8 cellular contexts compared by ENCODE assay signal in genomic region chr10:132574783-132575319, GRCh38. TPM values are rescaled to one million over a fixed set of nuclear protein-coding genes. Genes with fewer than 3 reads are reported as not detected.
DNase-seq lines count a peak whose midpoint lies in the region; ATAC-seq, FAIRE-seq and TF ChIP-seq lines count a peak whose summit lies in the region.

No MANE protein-coding gene starts in this region.

- FAIRE-seq in RCC 7860 (lab: Jason Lieb, UNC): peak; percentile 11

- TF ChIP-seq CTCF in glutamatergic neuron (IDR thresholded peaks at IDR 0.05; ENCODE audit: partially characterized antibody, unreplicated experiment): no peak

- H3K4me1 Mint-ChIP-seq in T-helper 2 cell treated with Interferon-gamma antibody and Interleukin-4, amounts not matched to agents 5 μg/mL and 100 μg/mL, for 36 hours (ENCODE audit: low read depth): peaks cover 14% of the 10 kb centered on the region
- H3K4me1 Mint-ChIP-seq in glutamatergic neuron (ENCODE audit: low read depth, unreplicated experiment): peaks cover 15% of the 10 kb centered on the region
- peaks cover 36% of the 10 kb centered on the region for H3K4me1 Mint-ChIP-seq in stimulated activated effector memory CD8-positive, alpha-beta T cell treated with anti-CD3 and anti-CD28 coated beads, Interleukin-12 subunit alpha, Interleukin-12 subunit beta, amount 100 ng/mL, for 72 hours

- peak overlapping the region; percentile 38 for H3K4me3 Mint-ChIP-seq in T-helper 2 cell treated with Interferon-gamma antibody and Interleukin-4, amounts not matched to agents 5 μg/mL and 100 μg/mL, for 36 hours
- H3K4me3 Mint-ChIP-seq in glutamatergic neuron (ENCODE audit: unreplicated experiment): no peak overlapping the region
- H3K4me3 Mint-ChIP-seq in stimulated activated effector memory CD8-positive, alpha-beta T cell treated with anti-CD3 and anti-CD28 coated beads, Interleukin-12 subunit alpha, Interleukin-12 subunit beta, amount 100 ng/mL, for 72 hours: peak overlapping the region; percentile 37

- H3K9me3 Mint-ChIP-seq in T-helper 2 cell treated with Interferon-gamma antibody and Interleukin-4, amounts not matched to agents 5 μg/mL and 100 μg/mL, for 36 hours: no peaks in the 10 kb centered on the region
- H3K9me3 Mint-ChIP-seq in glutamatergic neuron (ENCODE audit: unreplicated experiment): peaks cover 6% of the 10 kb centered on the region
- H3K9me3 Mint-ChIP-seq in stimulated activated effector memory CD8-positive, alpha-beta T cell treated with anti-CD3 and anti-CD28 coated beads, Interleukin-12 subunit alpha, Interleukin-12 subunit beta, amount 100 ng/mL, for 72 hours: no peaks in the 10 kb centered on the region

- ATAC-seq in stimulated activated effector memory CD8-positive, alpha-beta T cell treated with anti-CD3 and anti-CD28 coated beads, Interleukin-12 subunit alpha, Interleukin-12 subunit beta, amount 100 ng/mL, for 72 hours: no peak
- no peak for ATAC-seq in HG03460 (IDR thresholded peaks at IDR 0.05; ENCODE audit: unreplicated experiment)

- no peak overlapping the region for H3K27ac Mint-ChIP-seq in T-helper 2 cell treated with Interferon-gamma antibody and Interleukin-4, amounts not matched to agents 5 μg/mL and 100 μg/mL, for 36 hours
- no peak overlapping the region for H3K27ac Mint-ChIP-seq in glutamatergic neuron (ENCODE audit: unreplicated experiment)
- peak overlapping the region; percentile 83 for H3K27ac Mint-ChIP-seq in stimulated activated effector memory CD8-positive, alpha-beta T cell treated with anti-CD3 and anti-CD28 coated beads, Interleukin-12 subunit alpha, Interleukin-12 subunit beta, amount 100 ng/mL, for 72 hours

- H3K36me3 Mint-ChIP-seq in T-helper 2 cell treated with Interferon-gamma antibody and Interleukin-4, amounts not matched to agents 5 μg/mL and 100 μg/mL, for 36 hours (ENCODE audit: low read depth): no peaks in the 10 kb centered on the region
- no peaks in the 10 kb centered on the region for H3K36me3 Mint-ChIP-seq in glutamatergic neuron (ENCODE audit: unreplicated experiment)
- H3K36me3 Mint-ChIP-seq in stimulated activated effector memory CD8-positive, alpha-beta T cell treated with anti-CD3 and anti-CD28 coated beads, Interleukin-12 subunit alpha, Interleukin-12 subunit beta, amount 100 ng/mL, for 72 hours: peaks cover 21% of the 10 kb centered on the region

- H3K27me3 Mint-ChIP-seq in T-helper 2 cell treated with Interferon-gamma antibody and Interleukin-4, amounts not matched to agents 5 μg/mL and 100 μg/mL, for 36 hours (ENCODE audit: low read depth): peaks cover 2% of the 10 kb centered on the region
- H3K27me3 Mint-ChIP-seq in glutamatergic neuron (ENCODE audit: unreplicated experiment): peaks cover 5% of the 10 kb centered on the region

- no peak for DNase-seq in T-helper 2 cell treated with Interferon-gamma antibody and Interleukin-4, amounts not matched to agents 5 μg/mL and 100 μg/mL, for 36 hours (ENCODE audit: low spot score)
- no peak for DNase-seq in T-helper 2 cell
- DNase-seq in RCC 7860 (ENCODE audit: low spot score): no peak
- peak; percentile 21 for DNase-seq in glutamatergic neuron
- peak in 1 of 2 donors; percentile 65 for DNase-seq in stimulated activated effector memory CD8-positive, alpha-beta T cell treated with anti-CD3 and anti-CD28 coated beads, Interleukin-12 subunit alpha, Interleukin-12 subunit beta, amount 100 ng/mL, for 72 hours (ENCODE audit: low spot score in 2 of 2)
- no peak for DNase-seq in COR-L47 (lab: John Stamatoyannopoulos, UW)
- no peak for DNase-seq in NK-92 treated with Interleukin-12 subunit alpha and Interleukin-12 subunit beta, amount 100 ng/mL, for 24 hours (lab: John Stamatoyannopoulos, UW)

RNA-seq across cellular contexts. Expression of gene INPP5A, which starts 37.3 kb away (rescaled TPM):
- 36.3 TPM for total RNA-seq in glutamatergic neuron (ENCODE audit: unreplicated experiment)
